ENCODE assay signal across 21 cellular contexts in genomic region chr12:5568325-5568981, GRCh38.
DNase-seq lines count a peak whose midpoint lies in the region; ATAC-seq, FAIRE-seq and TF ChIP-seq lines count a peak whose summit lies in the region.
"Had no signal": no experiment of that assay in that cellular context is flagged by ENCODE, and none has a peak within 500 bp of the region (broad histone marks: within the 10 kb centered on the region; RNA-seq: fewer than 3 reads in every experiment).

No MANE protein-coding gene starts in this region.

- no peak overlapping the region for H3K18ac ChIP-seq in mesendoderm (ENCODE audit: low read length)

- no peak overlapping the region for H3K4me2 ChIP-seq in endothelial cell of umbilical vein (ENCODE audit: insufficient read depth, low read length)
- no peak overlapping the region for H3K4me2 ChIP-seq in mesendoderm (ENCODE audit: low read length)
- H3K4me2 ChIP-seq: PC-9 had no signal

- TF ChIP-seq POLR2A in endothelial cell of umbilical vein (IDR thresholded peaks at IDR 0.05; ENCODE audit: low read depth, low read length) (no peak), thyroid gland (IDR thresholded peaks at IDR 0.05) (no peak)

- no peaks in the 10 kb centered on the region for H3K79me1 ChIP-seq in mesendoderm (ENCODE audit: low read length)

- intact Hi-C loops in endothelial cell of umbilical vein (cut with micrococcal nuclease) (no loop called here), thyroid gland (cut with DNase I) (no loop called here)

- no peak overlapping the region for H3K9ac ChIP-seq in endothelial cell of umbilical vein (replicated peaks; ENCODE audit: extremely low read depth, insufficient read depth, low read length)
- H3K9ac ChIP-seq in mesendoderm (ENCODE audit: low read length): no peak overlapping the region

- POLR2A ChIA-PET in endothelial cell of umbilical vein (lab: Charles Lee): no interaction called here
- POLR2A ChIA-PET in GM10248 (lab: Yijun Ruan, JAX): no interaction called here

- in situ Hi-C loops in Caki2 (cut with HindIII; ENCODE audit: low pct_unique_long_range_greater_than_20kb, low sequenced_read_pairs): no loop called here

- dilution Hi-C loops in endothelial cell of umbilical vein (cut with MboI; ENCODE audit: extremely low pct_ligation_motif_present, low sequenced_read_pairs): no loop called here

- no peak overlapping the region for H3K56ac ChIP-seq in mesendoderm (ENCODE audit: low read length)

- no peaks in the 10 kb centered on the region for H3K9me3 ChIP-seq in SJCRH30 (replicated peaks)
- H3K9me3 ChIP-seq in endothelial cell of umbilical vein (replicated peaks; ENCODE audit: control insufficient read depth, insufficient read depth, low read length): no peaks in the 10 kb centered on the region
- H3K9me3 ChIP-seq in thyroid gland: no peaks in the 10 kb centered on the region

- no peaks in the 10 kb centered on the region for H4K20me1 ChIP-seq in endothelial cell of umbilical vein (replicated peaks; ENCODE audit: control insufficient read depth, extremely low read depth, insufficient read depth, low read length)

- H2AFZ ChIP-seq in endothelial cell of umbilical vein (ENCODE audit: low read depth, low read length): no peak overlapping the region
- H2AFZ ChIP-seq: PC-9 had no signal

- H3K36me3 ChIP-seq in SJCRH30: no peaks in the 10 kb centered on the region
- peaks cover 4 to 27% of the 10 kb centered on the region in 2 experiments for H3K36me3 ChIP-seq in endothelial cell of umbilical vein (ENCODE audit: control insufficient read depth in 2 of 2, extremely low read depth in 1 of 2, insufficient read depth in 2 of 2, low read length in 2 of 2)
- no peaks in the 10 kb centered on the region for H3K36me3 ChIP-seq in mesendoderm (ENCODE audit: control insufficient read depth, insufficient read depth, low read length)
- H3K36me3 ChIP-seq in thyroid gland: no peaks in the 10 kb centered on the region

- peak; percentile 47 for FAIRE-seq in endothelial cell of umbilical vein (lab: Jason Lieb, UNC)
- FAIRE-seq: GM12891, H1, K562 had no signal

- no peak for ATAC-seq in GM21825 (IDR thresholded peaks at IDR 0.05; ENCODE audit: unreplicated experiment)
- ATAC-seq: HCT116, K562, SK-N-SH treated with all-trans-retinoic acid at 6 μM for 48 hours had no signal

- H3K27me3 ChIP-seq in SJCRH30 (no peaks in the 10 kb centered on the region), endothelial cell of umbilical vein (ENCODE audit: control insufficient read depth in 2 of 2, insufficient read depth in 2 of 2, low read length in 2 of 2) (no peaks in the 10 kb centered on the region), mesendoderm (ENCODE audit: insufficient read depth, low read length, poor library complexity) (no peaks in the 10 kb centered on the region), thyroid gland (no peaks in the 10 kb centered on the region)

- DNase-seq in Caki2 (ENCODE audit: low read depth) (peak; percentile 30), SJCRH30 (peak in 1 of 2 experiments; percentile 31), endothelial cell of umbilical vein (ENCODE audit: low read depth, low spot score) (no peak), mesendoderm (peak; percentile 55), GM10248 (ENCODE audit: extremely low spot score) (no peak), thyroid gland (no peak)
- no peak for DNase-seq in activated CD8-positive, alpha-beta memory T cell treated with anti-CD3 and anti-CD28 coated beads, Interleukin-2, amount 50 U/mL, for 4 hours
- DNase-seq: DMS79, NCI-H1092, NCI-H1436, NCI-H187 treated with DMSO at 0.1 percent for 48 hours, NCI-H2107, RPMI8226, SHP77 treated with DMSO at 0.1 percent for 48 hours had no signal

- BruUV-seq in endothelial cell of umbilical vein (replicated peaks; lab: Mats Ljungman, UMichigan): no TSS peak

- H3K9me1 ChIP-seq in endothelial cell of umbilical vein (replicated peaks; ENCODE audit: control insufficient read depth, extremely low read depth, insufficient read depth, low read length): no peaks in the 10 kb centered on the region

- no peak overlapping the region for H4K5ac ChIP-seq in mesendoderm (ENCODE audit: low read length)

- no peak overlapping the region for H2BK5ac ChIP-seq in mesendoderm (ENCODE audit: low read length)

- H2BK15ac ChIP-seq in mesendoderm (replicated peaks; ENCODE audit: low read depth): no peak overlapping the region

- no peak overlapping the region for H2BK120ac ChIP-seq in mesendoderm (ENCODE audit: low read depth, low read length)

- TF ChIP-seq CTCF in endothelial cell of umbilical vein (IDR thresholded peaks at IDR 0.05; ENCODE audit: extremely low read depth in 1 of 2, insufficient read depth in 1 of 2, low read depth in 1 of 2, low read length in 2 of 2) (no peak), GM10248 (IDR thresholded peaks at IDR 0.05; ENCODE audit: control extremely low read depth, extremely low read depth, low read depth, missing control alignments) (no peak), thyroid gland (IDR thresholded peaks at IDR 0.05) (no peak)

- peak overlapping the region; percentile 36 for H3K4me3 ChIP-seq in SJCRH30
- H3K4me3 ChIP-seq in endothelial cell of umbilical vein (replicated peaks in 1 of 3; ENCODE audit: insufficient read depth in 1 of 3, low read depth in 1 of 3, low read length in 3 of 3): no peak overlapping the region
- no peak overlapping the region for H3K4me3 ChIP-seq in mesendoderm (ENCODE audit: low read length)
- no peak overlapping the region for H3K4me3 ChIP-seq in thyroid gland (replicated peaks in 1 of 3)
- H3K4me3 ChIP-seq: K562, PC-9 had no signal

- no peak overlapping the region for H4K8ac ChIP-seq in mesendoderm (ENCODE audit: low read depth, low read length)

- no peak overlapping the region for H2AK5ac ChIP-seq in mesendoderm (ENCODE audit: low read length)

- CTCF ChIA-PET in endothelial cell of umbilical vein (lab: Charles Lee) (no interaction called here), GM10248 (lab: Yijun Ruan, JAX) (no interaction called here)

- H3K27ac ChIP-seq in SJCRH30: peak overlapping the region; percentile 91
- H3K27ac ChIP-seq in endothelial cell of umbilical vein (ENCODE audit: insufficient read depth, low read depth, low read length): no peak overlapping the region
- no peak overlapping the region for H3K27ac ChIP-seq in mesendoderm (ENCODE audit: low read depth, low read length)
- H3K27ac ChIP-seq in thyroid gland: no peak overlapping the region
- H3K27ac ChIP-seq: PC-9 had no signal

- no peak overlapping the region for H3K4ac ChIP-seq in mesendoderm (ENCODE audit: low read depth, low read length)

- no CpG with 5 or more reads among the region's 17 CpGs for WGBS in mesendoderm (ENCODE audit: extremely low coverage, insufficient coverage, low lambda C conversion rate)
- WGBS in thyroid gland, 2 donors: 71 to 76% methylated on average over 17 of the region's 17 CpGs

- H3K79me2 ChIP-seq in endothelial cell of umbilical vein (ENCODE audit: control insufficient read depth, insufficient read depth, low read length) (no peaks in the 10 kb centered on the region), mesendoderm (ENCODE audit: control insufficient read depth, insufficient read depth, low read length) (no peaks in the 10 kb centered on the region)

- H3K4me1 ChIP-seq in SJCRH30: peaks cover 36% of the 10 kb centered on the region
- no peaks in the 10 kb centered on the region for H3K4me1 ChIP-seq in endothelial cell of umbilical vein (ENCODE audit: control insufficient read depth, extremely low read depth, insufficient read depth, low read length)
- peaks cover 3% of the 10 kb centered on the region for H3K4me1 ChIP-seq in mesendoderm (ENCODE audit: control insufficient read depth, low read depth, low read length)
- H3K4me1 ChIP-seq in thyroid gland: no peaks in the 10 kb centered on the region

- H3K23ac ChIP-seq in mesendoderm (ENCODE audit: low read length): no peak overlapping the region

TF ChIP-seq in endothelial cell of umbilical vein, 7 proteins besides CTCF, POLR2A, EP300 and RAD21:
- TF ChIP-seq FOS (IDR thresholded peaks at IDR 0.05; ENCODE audit: borderline replicate concordance, insufficient read depth, low read length) (no peak), MYC (IDR thresholded peaks at IDR 0.05; ENCODE audit: low read depth, low read length) (no peak), JUN (IDR thresholded peaks at IDR 0.05; ENCODE audit: borderline replicate concordance, insufficient read depth, insufficient read length, low read depth) (no peak), GATA2 (IDR thresholded peaks at IDR 0.05; ENCODE audit: insufficient read depth, insufficient read length, low read depth, low read length) (no peak), POLR2AphosphoS5 (IDR thresholded peaks at IDR 0.05; ENCODE audit: insufficient read depth, low read depth, low read length) (no peak), EZH2 (IDR thresholded peaks at IDR 0.05; ENCODE audit: borderline replicate concordance, low read depth, low read length, severe bottlenecking) (no peak), MAX (IDR thresholded peaks at IDR 0.05; ENCODE audit: insufficient read depth, insufficient read length) (no peak)

Comparison
In these comparisons a context has a peak if more than half of its experiments do, and no peak if none do; other contexts are left out.
1. DNase-seq: peak in Caki2 (single experiment) and mesendoderm (single experiment); none in endothelial cell of umbilical vein (single experiment), GM10248 (single experiment), thyroid gland (0 of 2) and activated CD8-positive, alpha-beta memory T cell treated with anti-CD3 and anti-CD28 coated beads, Interleukin-2, amount 50 U/mL, for 4 hours (single experiment).